Comparison of ENCODE assay signal across 1 cellular context in the genomic region with DNA sequence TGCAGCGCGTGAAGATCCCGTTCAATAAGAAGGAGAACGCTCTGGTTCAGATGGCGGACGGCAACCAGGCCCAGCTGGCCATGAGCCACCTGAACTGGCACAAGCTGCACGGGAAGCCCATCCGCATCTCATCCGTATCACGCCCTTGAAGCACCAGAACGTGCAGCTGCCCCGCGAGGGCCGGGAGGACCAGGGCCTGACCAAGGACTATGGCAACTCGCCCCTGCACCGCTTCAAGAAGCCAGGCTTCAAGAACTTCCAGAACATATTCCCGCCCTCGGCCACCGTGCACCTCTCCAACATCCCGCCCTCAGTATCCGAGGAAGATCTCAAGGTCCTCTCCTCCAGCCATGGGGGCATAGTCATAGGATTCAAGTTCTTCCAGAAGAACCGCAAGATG.
TF ChIP-seq lines count a peak whose summit lies in the region.

No MANE protein-coding gene starts in this region.

TF ChIP-seq in H1, 55 proteins besides CTCF, POLR2A, EP300 and RAD21:
- TF ChIP-seq, protein P1, sequence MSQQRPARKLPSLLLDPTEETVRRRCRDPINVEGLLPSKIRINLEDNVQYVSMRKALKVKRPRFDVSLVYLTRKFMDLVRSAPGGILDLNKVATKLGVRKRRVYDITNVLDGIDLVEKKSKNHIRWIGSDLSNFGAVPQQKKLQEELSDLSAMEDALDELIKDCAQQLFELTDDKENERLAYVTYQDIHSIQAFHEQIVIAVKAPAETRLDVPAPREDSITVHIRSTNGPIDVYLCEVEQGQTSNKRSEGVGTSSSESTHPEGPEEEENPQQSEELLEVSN (IDR thresholded peaks at IDR 0.05), result peak; percentile 37; the same call in 1 of the 2 replicates
- TF ChIP-seq YY1 (IDR thresholded peaks at IDR 0.05; ENCODE audit: low read depth, low read length), result no peak
- TF ChIP-seq SP4 (IDR thresholded peaks at IDR 0.05; ENCODE audit: low read length), result no peak
- no peak for TF ChIP-seq RXRA (IDR thresholded peaks at IDR 0.05; ENCODE audit: insufficient read depth, low read depth, low read length)
